ENCODE assay signal across 1 cellular context in genomic region chr6:145811741-145812140, GRCh38.
TF ChIP-seq lines count a peak whose summit lies in the region.

No MANE protein-coding gene starts in this region.

TF ChIP-seq in IMR-90, 13 proteins besides CTCF, POLR2A, EP300 and RAD21:
- no peak for TF ChIP-seq ELK1 (IDR thresholded peaks at IDR 0.05; ENCODE audit: borderline replicate concordance, low read depth, low read length)
- TF ChIP-seq USF2 (IDR thresholded peaks at IDR 0.05; ENCODE audit: low read depth, low read length), result no peak
- TF ChIP-seq CHD1 (IDR thresholded peaks at IDR 0.05; ENCODE audit: low read depth, low read length), result no peak
- no peak for TF ChIP-seq RFX5 (IDR thresholded peaks at IDR 0.05; ENCODE audit: low read depth, low read length)
- no peak for TF ChIP-seq FOS (IDR thresholded peaks at IDR 0.05; ENCODE audit: low read depth, low read length)
- TF ChIP-seq MAZ (IDR thresholded peaks at IDR 0.05; ENCODE audit: borderline replicate concordance, low read depth, low read length), result no peak
- no peak for TF ChIP-seq NFE2L2 (IDR thresholded peaks at IDR 0.05; ENCODE audit: low read depth, low read length)
- no peak for TF ChIP-seq MXI1 (IDR thresholded peaks at IDR 0.05; ENCODE audit: borderline replicate concordance, low read depth, low read length)
- TF ChIP-seq SMC3 (IDR thresholded peaks at IDR 0.05; ENCODE audit: low read depth, low read length), result no peak
- no peak for TF ChIP-seq CEBPB (IDR thresholded peaks at IDR 0.05; ENCODE audit: low read depth, low read length)
- TF ChIP-seq RCOR1 (IDR thresholded peaks at IDR 0.05; ENCODE audit: insufficient replicate concordance, low read length), result no peak
- no peak for TF ChIP-seq MAFK (IDR thresholded peaks at IDR 0.05; ENCODE audit: low read depth, low read length)
- TF ChIP-seq BHLHE40 (IDR thresholded peaks at IDR 0.05; ENCODE audit: low read depth, low read length), result no peak
